Comparison of ENCODE assay signal across 19 cellular contexts in the genomic region with DNA sequence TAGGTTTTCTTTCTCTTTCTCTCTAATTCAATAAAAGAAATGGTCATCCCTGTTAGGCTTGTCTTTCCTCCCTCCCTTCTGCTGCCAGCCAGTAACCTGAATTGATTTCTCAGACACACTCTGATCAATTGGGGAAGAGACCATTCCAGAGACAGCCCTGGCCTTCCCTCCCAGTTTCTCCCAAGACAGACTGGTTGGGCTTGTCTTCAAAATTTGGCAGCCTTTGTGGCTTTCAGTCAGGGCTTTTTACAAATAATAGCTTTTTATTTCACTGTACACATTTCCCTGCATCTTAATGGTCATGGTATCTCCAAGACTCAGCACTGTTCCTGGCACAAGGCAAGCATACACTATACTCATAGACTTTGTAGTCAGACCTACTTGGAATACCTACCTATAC. TPM values are rescaled to one million over a fixed set of nuclear protein-coding genes. Genes with fewer than 3 reads are reported as not detected.
A peak's percentile ranks its signal among the peaks of the same experiment; 100 is the strongest.
DNase-seq lines count a peak whose midpoint lies in the region; TF ChIP-seq lines count a peak whose summit lies in the region.
"Had no signal": no experiment of that assay in that cellular context is flagged by ENCODE, and none has a peak within 500 bp of the region (broad histone marks: within the 10 kb centered on the region; RNA-seq: fewer than 3 reads in every experiment).

No MANE protein-coding gene starts in this region.

- no peak overlapping the region for H3K4me3 Mint-ChIP-seq in progenitor cell of endocrine pancreas (ENCODE audit: low read depth)
- H3K4me3 Mint-ChIP-seq: CD4-positive, alpha-beta T cell had no signal

- H3K36me3 ChIP-seq in left ventricle myocardium inferior (peaks cover 62% of the 10 kb centered on the region), right atrium auricular region (peaks cover 45% of the 10 kb centered on the region), ovary (no peaks in the 10 kb centered on the region)

- peaks cover 1% of the 10 kb centered on the region for H3K4me1 Mint-ChIP-seq in progenitor cell of endocrine pancreas (ENCODE audit: low read depth)

- DNase-seq in left ventricle myocardium inferior, result no peak
- DNase-seq in right atrium auricular region (ENCODE audit: low spot score), result no peak
- DNase-seq in fibroblast of pulmonary artery (ENCODE audit: low read depth), result peak; percentile 20
- no peak for DNase-seq in NCI-H2081 treated with DMSO at 0.1 percent for 48 hours (lab: John Stamatoyannopoulos, UW)
- DNase-seq in NCI-H748 (lab: John Stamatoyannopoulos, UW; ENCODE audit: unreplicated experiment), result no peak
- no peak for DNase-seq in ovary
- no peak for DNase-seq in progenitor cell of endocrine pancreas (ENCODE audit: low spot score, unreplicated experiment)
- DNase-seq: Calu3; CD4-positive, alpha-beta T cell; GOT3; NCI-H1092 treated with DMSO at 0.1 percent for 48 hours; NCI-H1694 treated with DMSO at 0.1 percent for 48 hours; NCI-H446 treated with DMSO at 0.1 percent for 48 hours; NCI-H774; Peyer's patch; SHP77 had no signal

- H3K27me3 ChIP-seq in left ventricle myocardium inferior (ENCODE audit: low read depth) (no peaks in the 10 kb centered on the region), right atrium auricular region (no peaks in the 10 kb centered on the region), ovary (no peaks in the 10 kb centered on the region)
- H3K27me3 ChIP-seq: Peyer's patch had no signal

- H3K36me3 Mint-ChIP-seq in progenitor cell of endocrine pancreas (ENCODE audit: insufficient read depth), result peaks cover 9% of the 10 kb centered on the region

- H3K9me3 ChIP-seq in left ventricle myocardium inferior (replicated peaks) (no peaks in the 10 kb centered on the region), right atrium auricular region (no peaks in the 10 kb centered on the region), ovary (no peaks in the 10 kb centered on the region)
- H3K9me3 ChIP-seq: A549, Peyer's patch had no signal

- no peak for TF ChIP-seq POLR2A in ovary (IDR thresholded peaks at IDR 0.05)

- H3K4me1 ChIP-seq in left ventricle myocardium inferior, result peaks cover 33% of the 10 kb centered on the region
- H3K4me1 ChIP-seq in right atrium auricular region, result peaks cover 0 to 28% of the 10 kb centered on the region in 2 donors
- no peaks in the 10 kb centered on the region for H3K4me1 ChIP-seq in ovary (ENCODE audit: insufficient read depth)
- H3K4me1 ChIP-seq: A549, Peyer's patch had no signal

- TF ChIP-seq CTCF in left ventricle myocardium inferior (IDR thresholded peaks at IDR 0.05; ENCODE audit: borderline replicate concordance) (no peak), right atrium auricular region (IDR thresholded peaks at IDR 0.05) (no peak), VCaP (conservative IDR thresholded peaks at IDR 0.05) (no peak), fibroblast of pulmonary artery (IDR thresholded peaks at IDR 0.05; ENCODE audit: low read length, missing control alignments) (no peak), ovary (IDR thresholded peaks at IDR 0.05) (no peak), progenitor cell of endocrine pancreas (IDR thresholded peaks at IDR 0.05; ENCODE audit: unreplicated experiment) (no peak)

- no peak overlapping the region for H3K4me3 ChIP-seq in left ventricle myocardium inferior
- no peak overlapping the region for H3K4me3 ChIP-seq in right atrium auricular region
- no peak overlapping the region for H3K4me3 ChIP-seq in fibroblast of pulmonary artery (replicated peaks; ENCODE audit: low read depth, low read length)
- no peak overlapping the region for H3K4me3 ChIP-seq in ovary
- H3K4me3 ChIP-seq: A549, K562, Peyer's patch had no signal

- TF ChIP-seq EP300 in ovary (IDR thresholded peaks at IDR 0.05), result no peak

- H3K9me3 Mint-ChIP-seq in progenitor cell of endocrine pancreas (ENCODE audit: low read depth), result no peaks in the 10 kb centered on the region
- H3K9me3 Mint-ChIP-seq: CD4-positive, alpha-beta T cell had no signal

- no peaks in the 10 kb centered on the region for H3K27me3 Mint-ChIP-seq in progenitor cell of endocrine pancreas
- H3K27me3 Mint-ChIP-seq: CD4-positive, alpha-beta T cell had no signal

- intact Hi-C loops in left ventricle myocardium inferior (cut with micrococcal nuclease) (no loop called here), ovary (cut with DNase I) (no loop called here)

- H3K27ac ChIP-seq in left ventricle myocardium inferior (replicated peaks) (peak overlapping the region; percentile 6), right atrium auricular region (no peak overlapping the region), VCaP (peak overlapping the region; percentile 75), ovary (no peak overlapping the region)
- H3K27ac ChIP-seq: A549, Peyer's patch had no signal

- H3K27ac Mint-ChIP-seq in progenitor cell of endocrine pancreas, result no peak overlapping the region
- H3K27ac Mint-ChIP-seq: CD4-positive, alpha-beta T cell had no signal

RNA-seq across cellular contexts. Expression of a gene that starts 33.9 kb away (rescaled TPM):
- total RNA-seq in left ventricle myocardium inferior (91.0 TPM), right atrium auricular region (100 to 1,000 TPM; 115 to 258 TPM), ovary (10 to 100 TPM; 33.9 to 70.9 (median 53.6) TPM), progenitor cell of endocrine pancreas (34.9 and 38.5 TPM in 2 replicates)
- polyA plus RNA-seq in ovary, result 10 to 100 TPM; 30.0 to 42.5 TPM

RNA-seq across cellular contexts. Expression of a gene that starts 46.7 kb away (rescaled TPM):
- total RNA-seq in left ventricle myocardium inferior (0.41 TPM), right atrium auricular region (under 1 TPM; 0.30 to 0.51 TPM), ovary (1 to 10 TPM in 2 of 7 donors, under 1 TPM in 5; 0.11 to 1.3 (median 0.72) TPM), progenitor cell of endocrine pancreas (0.42 and 0.43 TPM in 2 replicates)
- under 1 TPM; 0.33 to 0.62 TPM for polyA plus RNA-seq in ovary
- total RNA-seq: CD4-positive, alpha-beta T cell had no signal

RNA-seq across cellular contexts. Expression of a gene that starts 50.2 kb away (rescaled TPM):
- total RNA-seq in left ventricle myocardium inferior (8.0 TPM), right atrium auricular region (1 to 10 TPM; 5.0 to 7.2 TPM), ovary (1 to 10 TPM; 4.4 to 8.1 (median 5.4) TPM), progenitor cell of endocrine pancreas (11.4 and 16.8 TPM in 2 replicates)
- polyA plus RNA-seq in ovary, result 1 to 10 TPM; 4.6 to 5.2 TPM

RNA-seq across cellular contexts. Expression of a gene that starts 50.2 kb away (rescaled TPM):
- total RNA-seq in left ventricle myocardium inferior, result 40.8 TPM
- 10 to 100 TPM; 28.0 to 31.8 TPM for total RNA-seq in right atrium auricular region
- 10 to 100 TPM; 32.7 to 49.7 (median 38.4) TPM for total RNA-seq in ovary
- 10 to 100 TPM; 10.3 to 31.2 TPM for polyA plus RNA-seq in ovary
- total RNA-seq in progenitor cell of endocrine pancreas, result 49.0 and 49.5 TPM in 2 replicates

Comparison
In these comparisons a context has a peak if more than half of its experiments do, and no peak if none do; other contexts are left out.
1. H3K27ac ChIP-seq: peak in left ventricle myocardium inferior (single experiment) and VCaP (single experiment); none in right atrium auricular region (0 of 2) and ovary (0 of 2).